In the genomic region with DNA sequence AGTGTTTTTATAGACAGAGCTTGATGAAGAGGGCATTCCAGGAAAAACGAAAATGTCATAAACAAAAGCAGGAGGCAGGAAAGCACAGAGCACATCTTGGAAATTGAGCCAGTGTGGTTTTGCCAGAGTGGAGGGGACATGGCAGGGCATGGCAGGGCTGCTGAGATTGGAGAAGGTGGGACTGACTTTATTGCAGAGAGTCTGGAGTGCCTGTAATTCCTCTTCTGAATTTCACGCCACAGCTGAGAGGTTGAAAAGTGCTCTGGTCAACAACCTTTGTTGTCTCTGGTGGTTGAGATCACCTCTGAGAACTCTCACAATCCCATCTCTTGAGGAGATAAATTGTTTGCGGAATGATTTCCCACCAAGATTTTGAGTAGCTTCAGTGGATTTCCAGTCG, we compare ENCODE assay signal across 20 cellular contexts. TPM values are rescaled to one million over a fixed set of nuclear protein-coding genes. Genes with fewer than 3 reads are reported as not detected.
"Had no signal": no experiment of that assay in that cellular context is flagged by ENCODE, and none has a peak within 500 bp of the region (broad histone marks: within the 10 kb centered on the region; RNA-seq: fewer than 3 reads in every experiment).

No MANE protein-coding gene starts in this region.

- H3K27ac ChIP-seq: neural progenitor cell, ovary, right lobe of liver, stomach, thoracic aorta, transverse colon had no signal

- H3K27me3 ChIP-seq: neural progenitor cell, ovary, right lobe of liver, stomach, transverse colon had no signal

- H3K4me3 ChIP-seq: neural progenitor cell, ovary, right lobe of liver, skin epidermis, stomach, thoracic aorta, transverse colon had no signal

- H3K9ac ChIP-seq: neural progenitor cell had no signal

- H3K36me3 ChIP-seq: neural progenitor cell, ovary, right lobe of liver, stomach, thoracic aorta, transverse colon had no signal

- H3K9me3 ChIP-seq: ovary, right lobe of liver, thoracic aorta, transverse colon had no signal

- ATAC-seq: esophagus mucosa; natural killer cell treated with Interleukin-12 subunit alpha and Interleukin-12 subunit beta and Interleukin-15 and Interleukin-18, amount 100 ng/mL, for 72 hours; right lobe of liver had no signal

- H3K4me1 ChIP-seq: neural progenitor cell, right lobe of liver, transverse colon had no signal

- DNase-seq: effector memory CD4-positive, alpha-beta T cell; immature natural killer cell; nucleus accumbens; ovary; right lobe of liver; stimulated activated naive CD4-positive, alpha-beta T cell; stomach; substantia nigra; transverse colon had no signal

RNA-seq across cellular contexts. Expression of a gene that starts 16.4 kb away (rescaled TPM):
- total RNA-seq: fibroblast of lung; frontal cortex; glomerular endothelial cell; mesothelial cell of epicardium; myocyte; natural killer cell treated with Interleukin-12 subunit alpha and Interleukin-12 subunit beta and Interleukin-15 and Interleukin-18, amount 100 ng/mL, for 72 hours; thoracic aorta had no signal
- polyA plus RNA-seq: fibroblast of lung, immature natural killer cell, urinary bladder had no signal
